1 cellular context compared by ENCODE assay signal in genomic region chr9:121742923-121743322, GRCh38.
TF ChIP-seq lines count a peak whose summit lies in the region.

No MANE protein-coding gene starts in this region.

TF ChIP-seq in HCT116, 20 proteins besides CTCF, POLR2A, EP300 and RAD21 (continued from another document):
- TF ChIP-seq ZBTB33 (IDR thresholded peaks at IDR 0.05; ENCODE audit: extremely low read depth, insufficient replicate concordance, low read length) (no peak), TCF7L2 (IDR thresholded peaks at IDR 0.05; ENCODE audit: borderline replicate concordance, extremely low read depth, insufficient read depth, insufficient read length) (no peak), MAX (IDR thresholded peaks at IDR 0.05) (no peak), ATF3 (IDR thresholded peaks at IDR 0.05) (no peak), CBX3 (IDR thresholded peaks at IDR 0.05; ENCODE audit: low read depth) (no peak), ZNF274 (IDR thresholded peaks at IDR 0.05; ENCODE audit: low read depth, low read length) (no peak), JUND (IDR thresholded peaks at IDR 0.05) (no peak), ZFX (IDR thresholded peaks at IDR 0.05) (no peak), EZH2 (IDR thresholded peaks at IDR 0.05) (no peak), YY1 (IDR thresholded peaks at IDR 0.05; ENCODE audit: extremely low read depth, insufficient replicate concordance, low read depth, low read length) (no peak), FOSL1 (IDR thresholded peaks at IDR 0.05; ENCODE audit: low read depth) (no peak)
TF ChIP-seq in HCT116: peak in this region for 0.
